19 cellular contexts compared by ENCODE assay signal in the genomic region with DNA sequence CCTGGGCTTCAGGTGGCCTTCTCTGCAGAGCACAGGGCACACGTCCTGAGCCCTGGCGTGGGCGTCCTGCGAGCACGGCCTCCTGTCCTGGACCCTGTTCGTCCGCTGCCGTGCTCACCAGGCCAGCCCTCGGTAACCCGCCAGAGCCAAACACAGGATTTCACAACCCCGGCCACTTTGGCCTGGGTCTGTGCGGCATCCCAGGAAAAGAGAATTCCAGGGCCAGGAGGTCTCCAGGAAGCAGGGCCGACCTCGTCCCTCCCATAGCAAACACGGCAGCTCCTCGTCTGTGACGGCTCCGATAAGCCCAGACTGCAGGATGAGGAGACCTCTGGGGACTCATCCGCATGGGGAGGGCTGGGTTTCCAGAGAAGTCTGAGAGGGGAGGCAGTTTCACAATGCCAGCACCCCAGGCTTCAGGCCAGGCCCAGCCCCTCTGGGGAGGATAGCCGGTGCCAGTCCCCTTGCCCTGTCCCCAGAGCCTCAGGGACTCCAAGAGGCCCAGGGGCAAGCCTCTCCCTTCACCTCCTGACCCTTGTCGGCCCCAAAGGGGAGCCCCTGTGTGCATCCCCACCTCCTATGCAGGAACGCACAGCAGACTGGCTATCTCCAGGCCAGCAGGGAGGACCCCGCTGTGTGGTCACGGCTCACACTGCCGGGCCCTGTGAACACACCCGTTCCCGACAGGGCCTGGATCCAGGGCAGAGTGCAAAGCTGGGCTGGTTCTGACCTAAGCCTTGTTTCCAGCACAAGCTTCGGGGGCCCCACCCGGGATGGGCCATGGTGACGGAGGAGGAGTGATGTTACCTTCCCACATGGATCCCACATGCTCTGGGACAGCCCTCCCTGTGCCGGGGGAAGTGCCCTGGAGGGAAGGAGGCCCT. TPM values are rescaled to one million over a fixed set of nuclear protein-coding genes. Genes with fewer than 3 reads are reported as not detected.
A peak's percentile ranks its signal among the peaks of the same experiment; 100 is the strongest.
DNase-seq lines count a peak whose midpoint lies in the region; ATAC-seq and TF ChIP-seq lines count a peak whose summit lies in the region.
"Had no signal": no experiment of that assay in that cellular context is flagged by ENCODE, and none has a peak within 500 bp of the region (broad histone marks: within the 10 kb centered on the region; RNA-seq: fewer than 3 reads in every experiment).

No MANE protein-coding gene starts in this region.

- H3K4me3 ChIP-seq in NT2/D1 (ENCODE audit: insufficient read length, low read depth) (no peak overlapping the region), gastroesophageal sphincter (no peak overlapping the region), mesendoderm (ENCODE audit: low read length) (no peak overlapping the region), testis (no peak overlapping the region)

- no peak overlapping the region for H2BK120ac ChIP-seq in mesendoderm (ENCODE audit: low read depth, low read length)

- H3K9me3 Mint-ChIP-seq in activated T-helper 17 cell treated with anti-CD3 and anti-CD28 coated beads, Interleukin-2, amount 50 U/mL, for 72 hours, result no peaks in the 10 kb centered on the region
- H3K9me3 Mint-ChIP-seq: activated CD4-positive, alpha-beta memory T cell treated with anti-CD3 and anti-CD28 coated beads, Interleukin-2, amount 10 ng/mL, durations not matched to agents 7 days and 5 days; activated T-cell treated with anti-CD3 and anti-CD28 coated beads, Interleukin-2, amount 50 U/mL, for 72 hours; memory B cell had no signal

- no peak overlapping the region for H3K23ac ChIP-seq in mesendoderm (ENCODE audit: low read length)

- H4K8ac ChIP-seq in mesendoderm (ENCODE audit: low read depth, low read length), result no peak overlapping the region

- TF ChIP-seq POLR2A in gastroesophageal sphincter (IDR thresholded peaks at IDR 0.05), result no peak
- no peak for TF ChIP-seq POLR2A in testis (IDR thresholded peaks at IDR 0.05)

- H3K4me1 ChIP-seq in NT2/D1 (ENCODE audit: insufficient read depth, insufficient read length) (peaks cover 7% of the 10 kb centered on the region), gastroesophageal sphincter (peaks cover 0 to 8% (median 5%) of the 10 kb centered on the region in 3 donors), mesendoderm (ENCODE audit: control insufficient read depth, low read depth, low read length) (peaks cover 4% of the 10 kb centered on the region), testis (peaks cover 7% of the 10 kb centered on the region)

- H3K79me1 ChIP-seq in mesendoderm (ENCODE audit: low read length), result no peaks in the 10 kb centered on the region

- H3K27me3 Mint-ChIP-seq in activated T-helper 17 cell treated with anti-CD3 and anti-CD28 coated beads, Interleukin-2, amount 50 U/mL, for 72 hours, result peaks cover 2% of the 10 kb centered on the region

- no peak overlapping the region for H4K5ac ChIP-seq in mesendoderm (ENCODE audit: low read length)

- no CpG with 5 or more reads among the region's 31 CpGs for WGBS in gastroesophageal sphincter (ENCODE audit: low coverage in 1 of 2), 2 donors
- WGBS in mesendoderm (ENCODE audit: extremely low coverage, insufficient coverage, low lambda C conversion rate), result no CpG with 5 or more reads among the region's 31 CpGs
- WGBS in testis, 2 donors, result 66 to 84% methylated on average over 11 to 31 of the region's 31 CpGs

- no peak overlapping the region for H3K4me2 ChIP-seq in mesendoderm (ENCODE audit: low read length)

- H3K18ac ChIP-seq in mesendoderm (ENCODE audit: low read length), result no peak overlapping the region

- H2AK5ac ChIP-seq in mesendoderm (ENCODE audit: low read length), result no peak overlapping the region

- ATAC-seq in gastroesophageal sphincter, result peak; percentile 85
- no peak for ATAC-seq in GM21717 (IDR thresholded peaks at IDR 0.05; ENCODE audit: unreplicated experiment)
- ATAC-seq in HG03432 (IDR thresholded peaks at IDR 0.05; ENCODE audit: unreplicated experiment), result no peak
- ATAC-seq in activated T-helper 17 cell treated with anti-CD3 and anti-CD28 coated beads, Interleukin-2, amount 50 U/mL, for 72 hours (replicated peaks), result no peak
- no peak for ATAC-seq in HG03354 (IDR thresholded peaks at IDR 0.05; ENCODE audit: poor library complexity, severe bottlenecking, unreplicated experiment)
- ATAC-seq: activated T-cell treated with anti-CD3 and anti-CD28 coated beads, Interleukin-2, amount 50 U/mL, for 72 hours had no signal

- DNase-seq in NT2/D1 (ENCODE audit: low read depth, low spot score), result no peak
- no peak for DNase-seq in mesendoderm
- peak; percentile 73 for DNase-seq in testis
- DNase-seq: activated CD4-positive, alpha-beta memory T cell treated with anti-CD3 and anti-CD28 coated beads, Interleukin-2, amount 10 ng/mL, durations not matched to agents 7 days and 5 days; activated T-cell treated with anti-CD3 and anti-CD28 coated beads, Interleukin-2, amount 50 U/mL, for 72 hours; AML-193; amygdala; cortex of kidney; NCI-H187; NCI-H510A treated with DMSO at 0.1 percent for 48 hours; occipital lobe; substantia nigra had no signal

- H3K27ac ChIP-seq in gastroesophageal sphincter, result peak overlapping the region in 3 of 4 donors; percentile 34 to 41 (median 38)
- H3K27ac ChIP-seq in mesendoderm (ENCODE audit: low read depth, low read length), result no peak overlapping the region
- H3K27ac ChIP-seq in testis, result no peak overlapping the region

- no peak overlapping the region for H3K27ac Mint-ChIP-seq in activated T-helper 17 cell treated with anti-CD3 and anti-CD28 coated beads, Interleukin-2, amount 50 U/mL, for 72 hours
- H3K27ac Mint-ChIP-seq: activated CD4-positive, alpha-beta memory T cell treated with anti-CD3 and anti-CD28 coated beads, Interleukin-2, amount 10 ng/mL, durations not matched to agents 7 days and 5 days; activated T-cell treated with anti-CD3 and anti-CD28 coated beads, Interleukin-2, amount 50 U/mL, for 72 hours; memory B cell had no signal

- H3K4me1 Mint-ChIP-seq in activated T-helper 17 cell treated with anti-CD3 and anti-CD28 coated beads, Interleukin-2, amount 50 U/mL, for 72 hours, result no peaks in the 10 kb centered on the region
- H3K4me1 Mint-ChIP-seq: activated CD4-positive, alpha-beta memory T cell treated with anti-CD3 and anti-CD28 coated beads, Interleukin-2, amount 10 ng/mL, durations not matched to agents 7 days and 5 days; memory B cell had no signal

- H3K9me3 ChIP-seq in NT2/D1 (ENCODE audit: insufficient read depth, low read length), result no peaks in the 10 kb centered on the region
- no peaks in the 10 kb centered on the region for H3K9me3 ChIP-seq in gastroesophageal sphincter
- H3K9me3 ChIP-seq in testis, result no peaks in the 10 kb centered on the region

- H3K9ac ChIP-seq in NT2/D1 (ENCODE audit: insufficient read length, low read depth), result peak overlapping the region; percentile 32
- H3K9ac ChIP-seq in mesendoderm (ENCODE audit: low read length), result no peak overlapping the region

- peak overlapping the region; percentile 15 for H3K56ac ChIP-seq in mesendoderm (ENCODE audit: low read length)

- intact Hi-C loops in testis (cut with DNase I; ENCODE audit: low total_unique reads), result no loop called here

- no peaks in the 10 kb centered on the region for H3K36me3 Mint-ChIP-seq in activated T-helper 17 cell treated with anti-CD3 and anti-CD28 coated beads, Interleukin-2, amount 50 U/mL, for 72 hours (ENCODE audit: low read depth)
- H3K36me3 Mint-ChIP-seq: memory B cell had no signal

- H3K36me3 ChIP-seq in NT2/D1 (ENCODE audit: insufficient read depth, insufficient read length, low read length), result no peaks in the 10 kb centered on the region
- H3K36me3 ChIP-seq in gastroesophageal sphincter, result no peaks in the 10 kb centered on the region
- no peaks in the 10 kb centered on the region for H3K36me3 ChIP-seq in mesendoderm (ENCODE audit: control insufficient read depth, insufficient read depth, low read length)
- no peaks in the 10 kb centered on the region for H3K36me3 ChIP-seq in testis (ENCODE audit: low read depth, missing control alignments)

- no peaks in the 10 kb centered on the region for H3K27me3 ChIP-seq in NT2/D1 (ENCODE audit: insufficient read depth, insufficient read length)
- H3K27me3 ChIP-seq in gastroesophageal sphincter, result no peaks in the 10 kb centered on the region
- H3K27me3 ChIP-seq in mesendoderm (ENCODE audit: insufficient read depth, low read length, poor library complexity), result no peaks in the 10 kb centered on the region
- no peaks in the 10 kb centered on the region for H3K27me3 ChIP-seq in testis

- TF ChIP-seq CTCF in gastroesophageal sphincter (IDR thresholded peaks at IDR 0.05), result no peak
- TF ChIP-seq CTCF in testis (IDR thresholded peaks at IDR 0.05), result no peak

- H2BK15ac ChIP-seq in mesendoderm (replicated peaks; ENCODE audit: low read depth), result no peak overlapping the region

- H3K4me3 Mint-ChIP-seq in activated T-helper 17 cell treated with anti-CD3 and anti-CD28 coated beads, Interleukin-2, amount 50 U/mL, for 72 hours, result no peak overlapping the region
- H3K4me3 Mint-ChIP-seq: activated CD4-positive, alpha-beta memory T cell treated with anti-CD3 and anti-CD28 coated beads, Interleukin-2, amount 10 ng/mL, durations not matched to agents 7 days and 5 days; activated T-cell treated with anti-CD3 and anti-CD28 coated beads, Interleukin-2, amount 50 U/mL, for 72 hours; memory B cell had no signal

- no peak overlapping the region for H2BK5ac ChIP-seq in mesendoderm (ENCODE audit: low read length)

- TF ChIP-seq EP300 in gastroesophageal sphincter (IDR thresholded peaks at IDR 0.05), result no peak

- H3K4ac ChIP-seq in mesendoderm (ENCODE audit: low read depth, low read length), result no peak overlapping the region

- H3K79me2 ChIP-seq in mesendoderm (ENCODE audit: control insufficient read depth, insufficient read depth, low read length), result no peaks in the 10 kb centered on the region

RNA-seq across cellular contexts. Expression of a gene that starts 22.3 kb away (rescaled TPM):
- 10 to 100 TPM; 30.2 to 80.5 (median 59.9) TPM for total RNA-seq in gastroesophageal sphincter
- polyA plus RNA-seq in mesendoderm (2013, experiment 1 of 2), result 1.8 TPM
- polyA plus RNA-seq in mesendoderm (2013, experiment 2 of 2), result 1.9 TPM
- total RNA-seq in testis, result 10 to 100 TPM in 1 of 2 donors, 1 to 10 TPM in 1; 6.1 to 12.2 TPM
- polyA plus RNA-seq in testis (ENCODE audit: insufficient read depth, low read depth, low replicate concordance), result 17.3 TPM
- not detected for total RNA-seq in activated T-helper 17 cell treated with anti-CD3 and anti-CD28 coated beads, Interleukin-2, amount 50 U/mL, for 72 hours
- total RNA-seq: activated CD4-positive, alpha-beta memory T cell treated with anti-CD3 and anti-CD28 coated beads, Interleukin-2, amount 10 ng/mL, durations not matched to agents 7 days and 5 days; activated T-cell treated with anti-CD3 and anti-CD28 coated beads, Interleukin-2, amount 50 U/mL, for 72 hours; HT-29 had no signal

RNA-seq across cellular contexts. Expression of a gene that starts 48.2 kb away (rescaled TPM):
- 10 to 100 TPM in 3 of 4 donors, 1 to 10 TPM in 1; 9.6 to 12.9 (median 12.6) TPM for total RNA-seq in gastroesophageal sphincter
- 0.17 TPM for polyA plus RNA-seq in mesendoderm (2013, experiment 1 of 2)
- 0.13 TPM for polyA plus RNA-seq in mesendoderm (2013, experiment 2 of 2)
- total RNA-seq in testis, result 10 to 100 TPM in 1 of 2 donors, 1 to 10 TPM in 1; 4.0 to 12.6 TPM
- polyA plus RNA-seq in testis (ENCODE audit: insufficient read depth, low read depth, low replicate concordance), result 3.2 TPM
- total RNA-seq in activated T-helper 17 cell treated with anti-CD3 and anti-CD28 coated beads, Interleukin-2, amount 50 U/mL, for 72 hours, result 10 to 100 TPM; 23.1 to 37.4 TPM

Comparison
In these comparisons a context has a peak if more than half of its experiments do, and no peak if none do; other contexts are left out.
1. H3K27ac ChIP-seq: peak in gastroesophageal sphincter (3 of 4); none in mesendoderm (single experiment) and testis (0 of 2).
2. RNA of a gene that starts 22.3 kb away (total RNA-seq): 30.2 to 80.5 TPM in gastroesophageal sphincter and 6.1 to 12.2 TPM in testis; not detected in activated T-helper 17 cell treated with anti-CD3 and anti-CD28 coated beads, Interleukin-2, amount 50 U/mL, for 72 hours; every median in the first group is over 4 times any median in the second.